1 cellular context compared by ENCODE assay signal in genomic region chr7:4759211-4759610, GRCh38.
TF ChIP-seq lines count a peak whose summit lies in the region.

No MANE protein-coding gene starts in this region.

TF ChIP-seq in K562, 482 proteins besides CTCF, POLR2A, EP300 and RAD21 (continued from another document):
- TF ChIP-seq PRDM10 (IDR thresholded peaks at IDR 0.05; ENCODE audit: partially characterized antibody) (no peak), RBM22 (IDR thresholded peaks at IDR 0.05; ENCODE audit: low read depth, low read length, poor library complexity, severe bottlenecking) (peak; percentile 73)
